ENCODE assay signal across 28 cellular contexts in genomic region chr1:84795213-84795612, GRCh38.
"Had no signal": no experiment of that assay in that cellular context is flagged by ENCODE, and none has a peak within 500 bp of the region (broad histone marks: within the 10 kb centered on the region; RNA-seq: fewer than 3 reads in every experiment).

No MANE protein-coding gene starts in this region.

- H3K4me2 ChIP-seq: neural progenitor cell, smooth muscle cell had no signal

- H3K27me3 ChIP-seq: neural progenitor cell, ovary, spleen, suprapubic skin, testis, transverse colon, uterus had no signal

- DNase-seq: natural killer cell; occipital lobe; ovary; posterior cingulate gyrus; psoas muscle; right cardiac atrium; spleen; stimulated activated CD4-positive, alpha-beta T cell treated with anti-CD3 and anti-CD28 coated beads, Interleukin-12 subunit alpha, Interleukin-12 subunit beta, amount 100 ng/mL, for 4 hours; stimulated activated CD4-positive, alpha-beta T cell treated with anti-CD3 and anti-CD28 coated beads, Interleukin-1b, Interleukin-23, amount 100 ng/mL, for 48 hours; stimulated activated CD4-positive, alpha-beta T cell treated with anti-CD3 and anti-CD28 coated beads, Interleukin-4, amount 100 ng/mL, for 1 hour; stimulated activated CD4-positive, alpha-beta T cell treated with anti-CD3 and anti-CD28 coated beads, Interleukin-4, amount 100 ng/mL, for 4 hours; stimulated activated CD8-positive, alpha-beta memory T cell treated with anti-CD3 and anti-CD28 coated beads, Interleukin-4, amount 100 ng/mL, for 48 hours; stimulated activated naive CD4-positive, alpha-beta T cell; stimulated activated naive CD8-positive, alpha-beta T cell treated with anti-CD3 and anti-CD28 coated beads, Interleukin-15, amount 100 ng/mL, for 72 hours; stimulated activated naive CD8-positive, alpha-beta T cell treated with anti-CD3 and anti-CD28 coated beads, Interleukin-15, Interleukin-2, amounts not matched to agents 100 U/mL and 50 U/mL, for 24 hours; substantia nigra; testis; tibial artery; transverse colon; upper lobe of right lung; uterus had no signal

- H3K79me2 ChIP-seq: parathyroid adenoma had no signal

- H3K9me3 ChIP-seq: ovary, testis, upper lobe of right lung, uterus had no signal

- H3K4me3 ChIP-seq: neural progenitor cell, ovary, psoas muscle, skin epidermis, smooth muscle cell, spleen, suprapubic skin, testis, tibial artery, transverse colon, upper lobe of right lung, uterus had no signal

- H3K27ac ChIP-seq: neural progenitor cell, ovary, parathyroid adenoma, psoas muscle, skin epidermis, spleen, suprapubic skin, testis, tibial artery, transverse colon, upper lobe of right lung, uterus had no signal

- H3K9ac ChIP-seq: neural progenitor cell, parathyroid adenoma had no signal

- ATAC-seq: natural killer cell; psoas muscle; right cardiac atrium; sciatic nerve; stimulated activated memory B cell treated with anti-CD40 and anti-IgM and Interleukin-4, amounts not matched to agents 10 μg/mL and 1 μg/mL and 100 μg/mL, for 72 hours; stimulated activated naive CD8-positive, alpha-beta T cell treated with anti-CD3 and anti-CD28 coated beads, Interleukin-15, amount 100 ng/mL, for 72 hours; stimulated activated naive CD8-positive, alpha-beta T cell treated with anti-CD3 and anti-CD28 coated beads, Interleukin-15, Interleukin-2, amounts not matched to agents 100 U/mL and 50 U/mL, for 24 hours had no signal

- H3K36me3 ChIP-seq: neural progenitor cell, ovary, spleen, suprapubic skin, tibial artery, transverse colon, upper lobe of right lung, uterus had no signal

- H2AFZ ChIP-seq: neural progenitor cell, parathyroid adenoma had no signal

- H3K4me1 ChIP-seq: neural progenitor cell, parathyroid adenoma, psoas muscle, spleen, suprapubic skin, testis, tibial artery, transverse colon, upper lobe of right lung, uterus had no signal
